Comparison of ENCODE assay signal across 1 cellular context in the genomic region with DNA sequence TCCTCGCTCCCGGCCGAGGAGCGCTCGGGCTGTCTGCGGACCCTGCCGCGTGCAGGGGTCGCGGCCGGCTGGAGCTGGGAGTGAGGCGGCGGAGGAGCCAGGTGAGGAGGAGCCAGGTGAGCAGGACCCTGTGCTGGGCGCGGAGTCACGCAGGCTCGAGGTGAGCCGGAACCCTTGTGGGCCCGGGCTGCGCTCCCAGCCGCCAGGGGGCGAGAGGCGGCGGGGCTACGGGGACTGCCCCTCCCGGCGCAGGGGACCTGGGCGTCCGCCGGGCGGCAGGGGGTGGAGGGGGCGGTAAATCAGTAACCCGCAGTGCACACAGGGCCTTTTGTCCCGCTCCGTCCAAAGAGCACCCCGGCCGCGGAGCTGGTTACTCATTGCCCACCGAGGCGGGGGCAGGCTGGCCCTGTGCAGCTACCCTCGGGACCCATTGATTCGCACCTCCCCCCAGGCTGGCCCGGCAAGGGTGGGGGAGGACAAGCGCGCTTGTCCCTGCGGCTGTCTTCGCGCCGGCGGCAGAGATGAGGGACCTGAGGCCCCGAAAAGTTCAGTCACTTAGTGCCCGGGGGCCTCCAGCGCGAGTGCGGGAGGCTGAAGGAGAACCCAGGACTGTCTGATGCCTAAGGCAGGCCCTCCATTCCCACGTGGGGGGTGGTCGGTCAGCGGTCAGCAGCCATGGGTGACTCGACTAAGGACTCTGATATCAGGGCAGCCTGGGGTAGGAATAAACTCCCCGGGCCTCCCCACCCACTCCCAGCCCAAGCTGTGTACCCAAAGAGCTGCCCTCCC.
A peak's percentile ranks its signal among the peaks of the same experiment; 100 is the strongest.
TF ChIP-seq lines count a peak whose summit lies in the region.

No MANE protein-coding gene starts in this region.

TF ChIP-seq in K562, 482 proteins besides CTCF, POLR2A, EP300 and RAD21 (continued from another document and continues in another):
- TF ChIP-seq, protein P1, sequence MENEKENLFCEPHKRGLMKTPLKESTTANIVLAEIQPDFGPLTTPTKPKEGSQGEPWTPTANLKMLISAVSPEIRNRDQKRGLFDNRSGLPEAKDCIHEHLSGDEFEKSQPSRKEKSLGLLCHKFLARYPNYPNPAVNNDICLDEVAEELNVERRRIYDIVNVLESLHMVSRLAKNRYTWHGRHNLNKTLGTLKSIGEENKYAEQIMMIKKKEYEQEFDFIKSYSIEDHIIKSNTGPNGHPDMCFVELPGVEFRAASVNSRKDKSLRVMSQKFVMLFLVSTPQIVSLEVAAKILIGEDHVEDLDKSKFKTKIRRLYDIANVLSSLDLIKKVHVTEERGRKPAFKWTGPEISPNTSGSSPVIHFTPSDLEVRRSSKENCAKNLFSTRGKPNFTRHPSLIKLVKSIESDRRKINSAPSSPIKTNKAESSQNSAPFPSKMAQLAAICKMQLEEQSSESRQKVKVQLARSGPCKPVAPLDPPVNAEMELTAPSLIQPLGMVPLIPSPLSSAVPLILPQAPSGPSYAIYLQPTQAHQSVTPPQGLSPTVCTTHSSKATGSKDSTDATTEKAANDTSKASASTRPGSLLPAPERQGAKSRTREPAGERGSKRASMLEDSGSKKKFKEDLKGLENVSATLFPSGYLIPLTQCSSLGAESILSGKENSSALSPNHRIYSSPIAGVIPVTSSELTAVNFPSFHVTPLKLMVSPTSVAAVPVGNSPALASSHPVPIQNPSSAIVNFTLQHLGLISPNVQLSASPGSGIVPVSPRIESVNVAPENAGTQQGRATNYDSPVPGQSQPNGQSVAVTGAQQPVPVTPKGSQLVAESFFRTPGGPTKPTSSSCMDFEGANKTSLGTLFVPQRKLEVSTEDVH (IDR thresholded peaks at IDR 0.05; ENCODE audit: low read depth, partially characterized antibody) = peak; percentile 55
- peak; percentile 48; the same call in 1 of the 2 replicates for TF ChIP-seq ZNF263 (CRISPR knock-in tag; IDR thresholded peaks at IDR 0.05; ENCODE audit: borderline replicate concordance)
- TF ChIP-seq ZNF830 (CRISPR knock-in tag; IDR thresholded peaks at IDR 0.05) = no peak
- no peak for TF ChIP-seq ZNF717 (CRISPR knock-in tag; IDR thresholded peaks at IDR 0.05)
- TF ChIP-seq, protein P2, sequence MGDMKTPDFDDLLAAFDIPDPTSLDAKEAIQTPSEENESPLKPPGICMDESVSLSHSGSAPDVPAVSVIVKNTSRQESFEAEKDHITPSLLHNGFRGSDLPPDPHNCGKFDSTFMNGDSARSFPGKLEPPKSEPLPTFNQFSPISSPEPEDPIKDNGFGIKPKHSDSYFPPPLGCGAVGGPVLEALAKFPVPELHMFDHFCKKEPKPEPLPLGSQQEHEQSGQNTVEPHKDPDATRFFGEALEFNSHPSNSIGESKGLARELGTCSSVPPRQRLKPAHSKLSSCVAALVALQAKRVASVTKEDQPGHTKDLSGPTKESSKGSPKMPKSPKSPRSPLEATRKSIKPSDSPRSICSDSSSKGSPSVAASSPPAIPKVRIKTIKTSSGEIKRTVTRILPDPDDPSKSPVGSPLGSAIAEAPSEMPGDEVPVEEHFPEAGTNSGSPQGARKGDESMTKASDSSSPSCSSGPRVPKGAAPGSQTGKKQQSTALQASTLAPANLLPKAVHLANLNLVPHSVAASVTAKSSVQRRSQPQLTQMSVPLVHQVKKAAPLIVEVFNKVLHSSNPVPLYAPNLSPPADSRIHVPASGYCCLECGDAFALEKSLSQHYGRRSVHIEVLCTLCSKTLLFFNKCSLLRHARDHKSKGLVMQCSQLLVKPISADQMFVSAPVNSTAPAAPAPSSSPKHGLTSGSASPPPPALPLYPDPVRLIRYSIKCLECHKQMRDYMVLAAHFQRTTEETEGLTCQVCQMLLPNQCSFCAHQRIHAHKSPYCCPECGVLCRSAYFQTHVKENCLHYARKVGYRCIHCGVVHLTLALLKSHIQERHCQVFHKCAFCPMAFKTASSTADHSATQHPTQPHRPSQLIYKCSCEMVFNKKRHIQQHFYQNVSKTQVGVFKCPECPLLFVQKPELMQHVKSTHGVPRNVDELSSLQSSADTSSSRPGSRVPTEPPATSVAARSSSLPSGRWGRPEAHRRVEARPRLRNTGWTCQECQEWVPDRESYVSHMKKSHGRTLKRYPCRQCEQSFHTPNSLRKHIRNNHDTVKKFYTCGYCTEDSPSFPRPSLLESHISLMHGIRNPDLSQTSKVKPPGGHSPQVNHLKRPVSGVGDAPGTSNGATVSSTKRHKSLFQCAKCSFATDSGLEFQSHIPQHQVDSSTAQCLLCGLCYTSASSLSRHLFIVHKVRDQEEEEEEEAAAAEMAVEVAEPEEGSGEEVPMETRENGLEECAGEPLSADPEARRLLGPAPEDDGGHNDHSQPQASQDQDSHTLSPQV (IDR thresholded peaks at IDR 0.05) = no peak
- peak; percentile 40 for TF ChIP-seq FUS (optimal IDR thresholded peaks at IDR 0.05; ENCODE audit: low read depth, low read length)
- TF ChIP-seq PPARD (CRISPR knock-in tag; IDR thresholded peaks at IDR 0.05) = no peak
- peak; percentile 56; the same call in 1 of the 2 replicates for TF ChIP-seq ERF (CRISPR knock-in tag; IDR thresholded peaks at IDR 0.05)
- no peak for TF ChIP-seq ASH1L (IDR thresholded peaks at IDR 0.05; ENCODE audit: borderline replicate concordance, low read depth, partially characterized antibody)
- TF ChIP-seq DNMT1 (IDR thresholded peaks at IDR 0.05) = no peak
- TF ChIP-seq, protein P3, sequence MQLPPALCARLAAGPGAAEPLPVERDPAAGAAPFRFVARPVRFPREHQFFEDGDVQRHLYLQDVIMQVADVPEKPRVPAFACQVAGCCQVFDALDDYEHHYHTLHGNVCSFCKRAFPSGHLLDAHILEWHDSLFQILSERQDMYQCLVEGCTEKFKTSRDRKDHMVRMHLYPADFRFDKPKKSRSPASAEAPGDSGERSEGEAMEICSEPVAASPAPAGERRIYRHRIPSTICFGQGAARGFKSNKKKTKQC (CRISPR knock-in tag; IDR thresholded peaks at IDR 0.05) = peak; percentile 35; the same call in 1 of the 2 replicates
- TF ChIP-seq STAT5A (IDR thresholded peaks at IDR 0.05; ENCODE audit: borderline replicate concordance, low read length) = no peak
- no peak for TF ChIP-seq BCL6 (CRISPR knock-in tag; IDR thresholded peaks at IDR 0.05)
- no peak for TF ChIP-seq HMG20A (CRISPR knock-in tag; conservative IDR thresholded peaks at IDR 0.05)
- 0 out of 2 replicates have a peak, but pooled peaks have one; percentile 31 for TF ChIP-seq LCOR (CRISPR knock-in tag; IDR thresholded peaks at IDR 0.05)
- no peak for TF ChIP-seq GTF2E2 (tag; IDR thresholded peaks at IDR 0.05)
- TF ChIP-seq DMBX1 (CRISPR knock-in tag; IDR thresholded peaks at IDR 0.05; ENCODE audit: borderline replicate concordance) = no peak
- no peak for TF ChIP-seq SPI1 (IDR thresholded peaks at IDR 0.05; ENCODE audit: borderline replicate concordance, low read depth, low read length)
- no peak for TF ChIP-seq IRF9 (tag; IDR thresholded peaks at IDR 0.05)
- peak; percentile 86 for TF ChIP-seq FIP1L1 (IDR thresholded peaks at IDR 0.05; ENCODE audit: low read depth, low read length, poor library complexity, severe bottlenecking)
- TF ChIP-seq ZNF695 (CRISPR knock-in tag; IDR thresholded peaks at IDR 0.05) = no peak
- TF ChIP-seq NBN (IDR thresholded peaks at IDR 0.05; ENCODE audit: low read depth) = peak; percentile 81
- TF ChIP-seq ETV5 (CRISPR knock-in tag; IDR thresholded peaks at IDR 0.05; ENCODE audit: low read depth) = peak; percentile 65; the same call in 1 of the 2 replicates
- no peak for TF ChIP-seq MED1 (CRISPR knock-in tag; IDR thresholded peaks at IDR 0.05; ENCODE audit: borderline replicate concordance)
- TF ChIP-seq, protein P4, sequence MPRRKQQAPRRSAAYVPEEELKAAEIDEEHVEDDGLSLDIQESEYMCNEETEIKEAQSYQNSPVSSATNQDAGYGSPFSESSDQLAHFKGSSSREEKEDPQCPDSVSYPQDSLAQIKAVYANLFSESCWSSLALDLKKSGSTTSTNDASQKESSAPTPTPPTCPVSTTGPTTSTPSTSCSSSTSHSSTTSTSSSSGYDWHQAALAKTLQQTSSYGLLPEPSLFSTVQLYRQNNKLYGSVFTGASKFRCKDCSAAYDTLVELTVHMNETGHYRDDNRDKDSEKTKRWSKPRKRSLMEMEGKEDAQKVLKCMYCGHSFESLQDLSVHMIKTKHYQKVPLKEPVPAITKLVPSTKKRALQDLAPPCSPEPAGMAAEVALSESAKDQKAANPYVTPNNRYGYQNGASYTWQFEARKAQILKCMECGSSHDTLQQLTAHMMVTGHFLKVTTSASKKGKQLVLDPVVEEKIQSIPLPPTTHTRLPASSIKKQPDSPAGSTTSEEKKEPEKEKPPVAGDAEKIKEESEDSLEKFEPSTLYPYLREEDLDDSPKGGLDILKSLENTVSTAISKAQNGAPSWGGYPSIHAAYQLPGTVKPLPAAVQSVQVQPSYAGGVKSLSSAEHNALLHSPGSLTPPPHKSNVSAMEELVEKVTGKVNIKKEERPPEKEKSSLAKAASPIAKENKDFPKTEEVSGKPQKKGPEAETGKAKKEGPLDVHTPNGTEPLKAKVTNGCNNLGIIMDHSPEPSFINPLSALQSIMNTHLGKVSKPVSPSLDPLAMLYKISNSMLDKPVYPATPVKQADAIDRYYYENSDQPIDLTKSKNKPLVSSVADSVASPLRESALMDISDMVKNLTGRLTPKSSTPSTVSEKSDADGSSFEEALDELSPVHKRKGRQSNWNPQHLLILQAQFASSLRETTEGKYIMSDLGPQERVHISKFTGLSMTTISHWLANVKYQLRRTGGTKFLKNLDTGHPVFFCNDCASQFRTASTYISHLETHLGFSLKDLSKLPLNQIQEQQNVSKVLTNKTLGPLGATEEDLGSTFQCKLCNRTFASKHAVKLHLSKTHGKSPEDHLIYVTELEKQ (CRISPR knock-in tag; IDR thresholded peaks at IDR 0.05) = no peak
- TF ChIP-seq SUPT5H (IDR thresholded peaks at IDR 0.05) = peak; percentile 69
- TF ChIP-seq SIN3A (IDR thresholded peaks at IDR 0.05; ENCODE audit: borderline replicate concordance in 2 of 2, control insufficient read depth in 1 of 2, low read depth in 2 of 2, low read length in 2 of 2) = peak in 1 of 2 experiments; percentile 84; a peak in 2 of 4 replicates
- peak; percentile 87; the same call in 1 of the 2 replicates for TF ChIP-seq HMGXB4 (CRISPR knock-in tag; IDR thresholded peaks at IDR 0.05)
- no peak for TF ChIP-seq ZNF41 (CRISPR knock-in tag; conservative IDR thresholded peaks at IDR 0.05)
- TF ChIP-seq ZNF165 (CRISPR knock-in tag; IDR thresholded peaks at IDR 0.05; ENCODE audit: borderline replicate concordance) = no peak
- no peak for TF ChIP-seq NFXL1 (CRISPR knock-in tag; IDR thresholded peaks at IDR 0.05)
- TF ChIP-seq EWSR1 (IDR thresholded peaks at IDR 0.05; ENCODE audit: borderline replicate concordance, low read depth, partially characterized antibody) = no peak
- TF ChIP-seq ZEB2 (IDR thresholded peaks at IDR 0.05) = peak; percentile 68
- 0 out of 3 replicates have a peak, but pooled peaks of 1 of the 2 experiments have one; percentile 25 for TF ChIP-seq CBX3 (IDR thresholded peaks at IDR 0.05; ENCODE audit: borderline replicate concordance in 1 of 2, low read length in 2 of 2)
- TF ChIP-seq YY1 (IDR thresholded peaks at IDR 0.05; ENCODE audit: borderline replicate concordance in 1 of 3, control insufficient read depth in 1 of 3, extremely low read depth in 1 of 3, insufficient read depth in 3 of 3, insufficient read length in 1 of 3, insufficient replicate concordance in 2 of 3, low read depth in 1 of 3, low read length in 2 of 3) = peak in 2 of 3 experiments; percentile 21 to 39
- no peak for TF ChIP-seq SNAPC5 (CRISPR knock-in tag; IDR thresholded peaks at IDR 0.05)
- peak; percentile 65; the same call in 1 of the 2 replicates for TF ChIP-seq GABPB1 (CRISPR knock-in tag; IDR thresholded peaks at IDR 0.05)
- no peak for TF ChIP-seq MBD2 (IDR thresholded peaks at IDR 0.05; ENCODE audit: borderline replicate concordance, low read depth)
- no peak for TF ChIP-seq CCAR2 (IDR thresholded peaks at IDR 0.05; ENCODE audit: low read depth, low read length)
- TF ChIP-seq NR0B1 (IDR thresholded peaks at IDR 0.05; ENCODE audit: partially characterized antibody) = no peak
- 0 out of 2 replicates have a peak, but pooled peaks have one; percentile 48 for TF ChIP-seq FOXP4 (CRISPR knock-in tag; IDR thresholded peaks at IDR 0.05; ENCODE audit: borderline replicate concordance)
